20 cellular contexts compared by ENCODE assay signal in the genomic region with DNA sequence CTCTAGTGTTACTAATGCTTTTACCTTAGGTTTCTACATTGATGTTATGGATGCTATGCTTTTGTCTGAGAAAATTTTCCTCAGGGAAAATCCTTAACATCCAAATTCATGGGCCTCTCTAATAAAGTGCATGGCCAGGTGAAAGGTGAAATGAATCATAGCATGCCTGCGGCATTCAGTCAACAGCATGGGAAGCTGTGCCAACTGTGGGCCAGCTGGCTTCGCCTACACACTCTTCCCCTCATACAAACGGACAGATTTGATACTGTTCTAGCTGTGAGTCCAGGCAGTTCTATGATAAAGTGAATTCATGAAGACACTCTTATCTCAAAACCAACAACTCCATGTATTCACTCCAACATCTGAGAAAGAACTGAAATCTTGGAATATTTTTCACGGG.
DNase-seq lines count a peak whose midpoint lies in the region; ATAC-seq and TF ChIP-seq lines count a peak whose summit lies in the region.
"Had no signal": no experiment of that assay in that cellular context is flagged by ENCODE, and none has a peak within 500 bp of the region (broad histone marks: within the 10 kb centered on the region; RNA-seq: fewer than 3 reads in every experiment).

No MANE protein-coding gene starts in this region.

- no peak overlapping the region for H3K4me3 ChIP-seq in fibroblast of the aortic adventitia (ENCODE audit: low read depth, low read length)
- H3K4me3 ChIP-seq: GM12878, heart right ventricle had no signal

- no peak for ATAC-seq in HG02798 (IDR thresholded peaks at IDR 0.05; ENCODE audit: poor library complexity, unreplicated experiment)
- ATAC-seq in HG03135 (IDR thresholded peaks at IDR 0.05; ENCODE audit: unreplicated experiment) = no peak
- no peak for ATAC-seq in HG02938 (IDR thresholded peaks at IDR 0.05; ENCODE audit: unreplicated experiment)
- no peak for ATAC-seq in GM19395 (IDR thresholded peaks at IDR 0.05; ENCODE audit: unreplicated experiment)
- ATAC-seq: activated CD8-positive, alpha-beta T cell treated with anti-CD3 and anti-CD28 coated beads, Interleukin-2, amount 10 ng/mL, durations not matched to agents 7 days and 5 days; CD8-positive, alpha-beta T cell; esophagus mucosa; GM12878; heart right ventricle had no signal

- TF ChIP-seq CTCF in fibroblast of the aortic adventitia (IDR thresholded peaks at IDR 0.05; ENCODE audit: insufficient read depth, low read length) = no peak

- DNase-seq in A172 (ENCODE audit: low spot score) (peak; percentile 75), HS-27A (ENCODE audit: low read depth) (peak; percentile 8), amniotic epithelial cell (ENCODE audit: low read depth) (peak; percentile 55), fibroblast of the aortic adventitia (ENCODE audit: low read depth) (peak; percentile 37)
- DNase-seq: activated CD8-positive, alpha-beta T cell treated with anti-CD3 and anti-CD28 coated beads, Interleukin-2, amount 10 ng/mL, durations not matched to agents 7 days and 5 days; CD8-positive, alpha-beta T cell; cortex of kidney; H9; heart right ventricle; mesendoderm; NCI-H2029; NCI-H524 treated with DMSO at 0.1 percent for 48 hours; nephron progenitor cell; WERI-Rb-1 had no signal

Comparison
In these comparisons a context has a peak if more than half of its experiments do, and no peak if none do; other contexts are left out.
1. DNase-seq: peak in every context shown above with its lines; median percentile 75 in A172; 55 in amniotic epithelial cell; 37 in fibroblast of the aortic adventitia; 8 in HS-27A.